In genomic region chr3:183253364-183253960, GRCh38 we compare ENCODE assay signal across 1 cellular context.
TF ChIP-seq lines count a peak whose summit lies in the region.

No MANE protein-coding gene starts in this region.

TF ChIP-seq in HepG2, 621 proteins besides CTCF, POLR2A, EP300 and RAD21 (continued from another document):
- TF ChIP-seq ZNF841 (CRISPR knock-in tag; IDR thresholded peaks at IDR 0.05; ENCODE audit: borderline replicate concordance): no peak
- TF ChIP-seq ZNF776 (CRISPR knock-in tag; IDR thresholded peaks at IDR 0.05): no peak
- TF ChIP-seq GABPB1 (CRISPR knock-in tag; IDR thresholded peaks at IDR 0.05): peak; percentile 27; the same call in 1 of the 2 replicates
- TF ChIP-seq HNRNPL (IDR thresholded peaks at IDR 0.05; ENCODE audit: low read depth, low read length): no peak
- TF ChIP-seq JUNB (CRISPR knock-in tag; IDR thresholded peaks at IDR 0.05; ENCODE audit: borderline replicate concordance): no peak
- no peak for TF ChIP-seq ONECUT2 (CRISPR knock-in tag; IDR thresholded peaks at IDR 0.05)
- no peak for TF ChIP-seq HOXA7 (CRISPR knock-in tag; IDR thresholded peaks at IDR 0.05)
- peak; percentile 47 for TF ChIP-seq HNRNPLL (IDR thresholded peaks at IDR 0.05; ENCODE audit: low read depth, low read length, poor library complexity, severe bottlenecking)
- no peak for TF ChIP-seq YY1 (IDR thresholded peaks at IDR 0.05; ENCODE audit: insufficient read depth, insufficient replicate concordance, low read depth, low read length)
- TF ChIP-seq ZNF432 (CRISPR knock-in tag; IDR thresholded peaks at IDR 0.05; ENCODE audit: borderline replicate concordance): no peak
- no peak for TF ChIP-seq ZNF597 (CRISPR knock-in tag; IDR thresholded peaks at IDR 0.05)
- no peak for TF ChIP-seq ZNF605 (CRISPR knock-in tag; IDR thresholded peaks at IDR 0.05)
- no peak for TF ChIP-seq ZBTB33 (CRISPR knock-in tag; IDR thresholded peaks at IDR 0.05)
- no peak for TF ChIP-seq AHR (CRISPR knock-in tag; IDR thresholded peaks at IDR 0.05)
- no peak for TF ChIP-seq ZNF75D (CRISPR knock-in tag; IDR thresholded peaks at IDR 0.05; ENCODE audit: borderline replicate concordance)
- TF ChIP-seq ZBTB26 (CRISPR knock-in tag; IDR thresholded peaks at IDR 0.05; ENCODE audit: borderline replicate concordance): no peak
- no peak for TF ChIP-seq NPAS2 (CRISPR knock-in tag; IDR thresholded peaks at IDR 0.05; ENCODE audit: borderline replicate concordance)
- TF ChIP-seq ZBTB4 (CRISPR knock-in tag; IDR thresholded peaks at IDR 0.05; ENCODE audit: borderline replicate concordance): no peak
- peak; percentile 99 for TF ChIP-seq EZH2 (conservative IDR thresholded peaks at IDR 0.05; ENCODE audit: low read depth, low read length)
